ENCODE assay signal across 8 cellular contexts in genomic region chr3:197555281-197556261, GRCh38. TPM values are rescaled to one million over a fixed set of nuclear protein-coding genes. Genes with fewer than 3 reads are reported as not detected.
DNase-seq lines count a peak whose midpoint lies in the region; ATAC-seq and TF ChIP-seq lines count a peak whose summit lies in the region.

Gene BDH1, minus strand, starts transcription at chr3:197555968. Its CDS starts 9,525 bp downstream, at chr3:197546443.

- intact Hi-C loops in activated naive CD4-positive, alpha-beta T cell treated with anti-CD3 and anti-CD28 coated beads for 36 hours (cut with micrococcal nuclease) = loop anchor here (1.0 to 5.0 kb wide), 4 partner anchors 39 to 257 kb away; partner anchors contain the start of gene DLG1
- intact Hi-C loops in cardiac septum (cut with DNase I) = no loop called here
- intact Hi-C loops in uterus (cut with DNase I; ENCODE audit: low total_unique reads) = no loop called here

- peak within 1 kb of the TSS; percentile 80 for H3K9ac ChIP-seq in rectal smooth muscle tissue (ENCODE audit: low read length)

- H3K4me1 Mint-ChIP-seq in activated naive CD4-positive, alpha-beta T cell treated with anti-CD3 and anti-CD28 coated beads for 36 hours (ENCODE audit: low read depth) = peaks cover 24% of the 10 kb centered on the region

- no peak for TF ChIP-seq POLR2A in uterus (IDR thresholded peaks at IDR 0.05)

- H3K9me3 Mint-ChIP-seq in activated naive CD4-positive, alpha-beta T cell treated with anti-CD3 and anti-CD28 coated beads for 36 hours = no peaks in the 10 kb centered on the region

- no peaks in the 10 kb centered on the region for H3K27me3 ChIP-seq in SJCRH30
- H3K27me3 ChIP-seq in rectal smooth muscle tissue (ENCODE audit: control insufficient read depth, insufficient read depth, low read length) = no peaks in the 10 kb centered on the region
- no peaks in the 10 kb centered on the region for H3K27me3 ChIP-seq in uterus

- peak; percentile 49 for DNase-seq in CD1c-positive myeloid dendritic cell (ENCODE audit: extremely low spot score)
- DNase-seq in HUDEP-2 (lab: John Stamatoyannopoulos, UW; ENCODE audit: unreplicated experiment in 76 of 76) = peak in 49 of 76 experiments; percentile 7 to 75 (median 37)
- peak; percentile 70 to 74 for DNase-seq in SJCRH30
- DNase-seq in activated naive CD4-positive, alpha-beta T cell treated with anti-CD3 and anti-CD28 coated beads for 36 hours = peak; percentile 78
- no peak for DNase-seq in cardiac septum (ENCODE audit: low spot score)
- peak; percentile 22 to 24 for DNase-seq in uterus

- ATAC-seq in GM19397 (IDR thresholded peaks at IDR 0.05; ENCODE audit: unreplicated experiment) = peak; percentile 37

- H3K4me1 ChIP-seq in SJCRH30 (peaks cover 7% of the 10 kb centered on the region; the same call in 1 of the 2 replicates), rectal smooth muscle tissue (ENCODE audit: control insufficient read depth, insufficient read depth, low read length) (peaks cover 6% of the 10 kb centered on the region), uterus (no peaks in the 10 kb centered on the region)

- CTCF ChIA-PET in activated naive CD4-positive, alpha-beta T cell treated with anti-CD3 and anti-CD28 coated beads for 36 hours (lab: Charles Lee) = interaction anchor here (1.1 to 1.2 kb wide), 2 partner anchors 12 to 19 kb away, joined by 4 read pairs; no protein-coding TSS in a partner anchor

- peaks cover 16% of the 10 kb centered on the region for H3K36me3 Mint-ChIP-seq in activated naive CD4-positive, alpha-beta T cell treated with anti-CD3 and anti-CD28 coated beads for 36 hours (ENCODE audit: low read depth)

- no peak for TF ChIP-seq CTCF in uterus (IDR thresholded peaks at IDR 0.05)

- H3K9me3 ChIP-seq in SJCRH30 (replicated peaks) (no peaks in the 10 kb centered on the region), uterus (no peaks in the 10 kb centered on the region)

- H3K4me3 Mint-ChIP-seq in activated naive CD4-positive, alpha-beta T cell treated with anti-CD3 and anti-CD28 coated beads for 36 hours = peak within 1 kb of the TSS; percentile 86

- 0 out of 2 replicates have a peak, but pooled peaks cover 6% of the 10 kb centered on the region for H3K36me3 ChIP-seq in SJCRH30
- no peaks in the 10 kb centered on the region for H3K36me3 ChIP-seq in rectal smooth muscle tissue (ENCODE audit: control insufficient read depth, insufficient read depth, low read length)
- no peaks in the 10 kb centered on the region for H3K36me3 ChIP-seq in uterus

- H3K27ac Mint-ChIP-seq in activated naive CD4-positive, alpha-beta T cell treated with anti-CD3 and anti-CD28 coated beads for 36 hours = peak within 1 kb of the TSS; percentile 88

- H3K4me3 ChIP-seq in SJCRH30 = peak within 1 kb of the TSS; percentile 72
- peak within 1 kb of the TSS; percentile 80 for H3K4me3 ChIP-seq in rectal smooth muscle tissue (ENCODE audit: low read length)
- H3K4me3 ChIP-seq in uterus = peak within 1 kb of the TSS; percentile 67 to 88

- peaks cover 10% of the 10 kb centered on the region for H3K27me3 Mint-ChIP-seq in activated naive CD4-positive, alpha-beta T cell treated with anti-CD3 and anti-CD28 coated beads for 36 hours (ENCODE audit: low read depth)

- peak within 1 kb of the TSS; percentile 79 for H3K27ac ChIP-seq in SJCRH30
- peak within 1 kb of the TSS; percentile 89 for H3K27ac ChIP-seq in rectal smooth muscle tissue (ENCODE audit: low read depth, low read length)
- peak within 1 kb of the TSS; percentile 76 to 94 for H3K27ac ChIP-seq in uterus

RNA-seq across cellular contexts. Expression of gene BDH1, which starts in this region (rescaled TPM):
- 27.3 and 34.8 TPM in 2 replicates for total RNA-seq in SJCRH30 (2014; rRNA removed; shearing (Covaris generic))
- 10 to 100 TPM; 70.7 to 71.2 TPM for total RNA-seq in activated naive CD4-positive, alpha-beta T cell treated with anti-CD3 and anti-CD28 coated beads for 36 hours
- total RNA-seq in cardiac septum (61.4 TPM), uterus (10 to 100 TPM in 2 of 4 donors, 1 to 10 TPM in 2; 4.4 to 23.1 (median 8.6) TPM)
